In genomic region chr3:159877924-159878323, GRCh38 we compare ENCODE assay signal across 26 cellular contexts. TPM values are rescaled to one million over a fixed set of nuclear protein-coding genes. Genes with fewer than 3 reads are reported as not detected.
DNase-seq lines count a peak whose midpoint lies in the region; ATAC-seq, FAIRE-seq and TF ChIP-seq lines count a peak whose summit lies in the region.
"Had no signal": no experiment of that assay in that cellular context is flagged by ENCODE, and none has a peak within 500 bp of the region (broad histone marks: within the 10 kb centered on the region; RNA-seq: fewer than 3 reads in every experiment).

No MANE protein-coding gene starts in this region.

- no peak for FAIRE-seq in small intestine (lab: Jason Lieb, UNC)
- FAIRE-seq: H1 had no signal

- H3K27ac ChIP-seq in breast epithelium, result peak overlapping the region in 1 of 2 donors; percentile 7
- no peak overlapping the region for H3K27ac ChIP-seq in small intestine (ENCODE audit: low read depth in 1 of 2, low read length in 1 of 2)
- H3K27ac ChIP-seq: 22Rv1, BLaER1, skin epidermis, upper lobe of right lung had no signal

- H3K4me3 ChIP-seq in breast epithelium (no peak overlapping the region), small intestine (ENCODE audit: low read depth in 1 of 2, low read length in 2 of 2) (no peak overlapping the region)
- H3K4me3 ChIP-seq: BLaER1, skin epidermis, upper lobe of right lung had no signal

- H3K4me1 Mint-ChIP-seq in MCF 10A (ENCODE audit: insufficient read depth, unreplicated experiment), result peaks cover 37% of the 10 kb centered on the region
- no peaks in the 10 kb centered on the region for H3K4me1 Mint-ChIP-seq in T-helper 17 cell
- H3K4me1 Mint-ChIP-seq: central memory CD8-positive, alpha-beta T cell; memory B cell; naive thymus-derived CD8-positive, alpha-beta T cell had no signal

- no peak for ATAC-seq in T-helper 17 cell
- ATAC-seq in HG02678 (IDR thresholded peaks at IDR 0.05; ENCODE audit: unreplicated experiment), result no peak
- ATAC-seq: naive thymus-derived CD8-positive, alpha-beta T cell; upper lobe of right lung had no signal

- no peaks in the 10 kb centered on the region for H3K9me3 ChIP-seq in breast epithelium
- no peaks in the 10 kb centered on the region for H3K9me3 ChIP-seq in small intestine (ENCODE audit: control insufficient read depth, low read depth)
- no peaks in the 10 kb centered on the region for H3K9me3 ChIP-seq in T-helper 17 cell (ENCODE audit: control insufficient read depth, low read length, poor library complexity, severe bottlenecking)
- H3K9me3 ChIP-seq: BLaER1, upper lobe of right lung had no signal

- no peak for TF ChIP-seq POLR2A in breast epithelium (IDR thresholded peaks at IDR 0.05)

- WGBS in small intestine, 3 donors, result 71 to 85% (median 82%) methylated on average over 5 of the region's 5 CpGs

- no peaks in the 10 kb centered on the region for H3K9me3 Mint-ChIP-seq in MCF 10A (ENCODE audit: unreplicated experiment)
- H3K9me3 Mint-ChIP-seq: central memory CD8-positive, alpha-beta T cell; memory B cell; naive thymus-derived CD8-positive, alpha-beta T cell had no signal

- H3K27me3 Mint-ChIP-seq in MCF 10A (ENCODE audit: insufficient read depth, unreplicated experiment) (no peaks in the 10 kb centered on the region), T-helper 17 cell (peaks cover 64% of the 10 kb centered on the region)

- peak; percentile 47 for DNase-seq in MCF 10A (ENCODE audit: unreplicated experiment)
- DNase-seq in breast epithelium (ENCODE audit: low spot score in 2 of 2), result no peak
- peak; percentile 51 for DNase-seq in amniotic epithelial cell (ENCODE audit: low read depth)
- peak; percentile 78 for DNase-seq in iris pigment epithelial cell (ENCODE audit: low read depth)
- no peak for DNase-seq in small intestine
- no peak for DNase-seq in T-helper 17 cell
- no peak for DNase-seq in NCI-H524 (lab: John Stamatoyannopoulos, UW)
- DNase-seq: activated CD4-positive, alpha-beta T cell treated with anti-CD3 and anti-CD28 coated beads for 48 hours; activated CD8-positive, alpha-beta memory T cell treated with anti-CD3 and anti-CD28 coated beads, Interleukin-2, amount 50 U/mL, for 4 hours; activated gamma-delta T cell; effector CD8-positive, alpha-beta T cell; GDM1; islet precursor cell; naive thymus-derived CD8-positive, alpha-beta T cell; NCI-H187 treated with DMSO at 0.1 percent for 48 hours; NCI-H446; NK-92 treated with Interleukin-12 subunit alpha and Interleukin-12 subunit beta, amount 100 ng/mL, for 24 hours; stimulated activated CD4-positive, alpha-beta T cell treated with anti-CD3 and anti-CD28 coated beads, Interleukin-4, amount 100 ng/mL, for 24 hours; upper lobe of right lung had no signal

- BruUV-seq in MCF 10A (replicated peaks; lab: Mats Ljungman, UMichigan), result no TSS peak

- H3K27ac Mint-ChIP-seq in MCF 10A (ENCODE audit: low read depth, unreplicated experiment) (no peak overlapping the region), T-helper 17 cell (no peak overlapping the region)
- H3K27ac Mint-ChIP-seq: memory B cell; naive thymus-derived CD8-positive, alpha-beta T cell had no signal

- POLR2A ChIA-PET in MCF 10A (lab: Yijun Ruan, JAX), result interaction anchor here (9.3 kb wide), 1 partner anchor 50 kb away, joined by 101 read pairs; no protein-coding TSS in a partner anchor

- no peaks in the 10 kb centered on the region for H3K4me1 ChIP-seq in breast epithelium
- H3K4me1 ChIP-seq in small intestine (ENCODE audit: control insufficient read depth in 2 of 2, insufficient read depth in 1 of 2, low read depth in 1 of 2, low read length in 1 of 2), result no peaks in the 10 kb centered on the region
- H3K4me1 ChIP-seq: BLaER1 had no signal

- TF ChIP-seq CTCF in MCF 10A (IDR thresholded peaks at IDR 0.05; ENCODE audit: unreplicated experiment), result no peak
- no peak for TF ChIP-seq CTCF in breast epithelium (IDR thresholded peaks at IDR 0.05)

- H3K27me3 ChIP-seq in breast epithelium (no peaks in the 10 kb centered on the region), small intestine (ENCODE audit: control insufficient read depth in 2 of 2, insufficient read depth in 2 of 2, low read length in 2 of 2) (no peaks in the 10 kb centered on the region)
- H3K27me3 ChIP-seq: BLaER1, upper lobe of right lung had no signal

- no peaks in the 10 kb centered on the region for H3K36me3 ChIP-seq in breast epithelium
- no peaks in the 10 kb centered on the region for H3K36me3 ChIP-seq in small intestine (ENCODE audit: control insufficient read depth in 2 of 2, insufficient read depth in 2 of 2, low read length in 2 of 2)
- H3K36me3 ChIP-seq: BLaER1, upper lobe of right lung had no signal

- CTCF ChIA-PET in MCF 10A (lab: Yijun Ruan, JAX), result interaction anchor here (1.4 to 1.5 kb wide), 2 partner anchors 49 to 128 kb away, joined by 6 to 7 read pairs; no protein-coding TSS in a partner anchor

- H3K36me3 Mint-ChIP-seq in MCF 10A (ENCODE audit: insufficient read depth, unreplicated experiment) (peaks cover 5% of the 10 kb centered on the region), T-helper 17 cell (ENCODE audit: low read depth) (peaks cover 2% of the 10 kb centered on the region)
- H3K36me3 Mint-ChIP-seq: memory B cell; naive thymus-derived CD8-positive, alpha-beta T cell had no signal

- no peak overlapping the region for H3K4me3 Mint-ChIP-seq in MCF 10A (ENCODE audit: unreplicated experiment)
- H3K4me3 Mint-ChIP-seq in T-helper 17 cell, result no peak overlapping the region
- H3K4me3 Mint-ChIP-seq: central memory CD8-positive, alpha-beta T cell; memory B cell; naive thymus-derived CD8-positive, alpha-beta T cell had no signal

- intact Hi-C loops in MCF 10A (cut with micrococcal nuclease) (no loop called here), breast epithelium (cut with DNase I; ENCODE audit: low total_unique reads) (no loop called here)

RNA-seq across cellular contexts. Expression of gene SCHIP1, which starts 38.3 kb away (rescaled TPM):
- 1.2 and 5.9 TPM in 2 replicates for total RNA-seq in MCF 10A (2022)
- total RNA-seq in breast epithelium, result 10 to 100 TPM in 1 of 3 donors, 1 to 10 TPM in 2; 1.6 to 14.2 (median 8.8) TPM
- 1 to 10 TPM in 1 of 3 donors, under 1 TPM in 1, not detected in 1; 0.54 to 3.5 TPM for polyA plus RNA-seq in small intestine
- total RNA-seq in T-helper 17 cell, result not detected
- total RNA-seq: naive thymus-derived CD8-positive, alpha-beta T cell had no signal
- polyA plus RNA-seq: naive thymus-derived CD8-positive, alpha-beta T cell had no signal

Comparison
In these comparisons a context has a peak if more than half of its experiments do, and no peak if none do; other contexts are left out.
1. DNase-seq: peak in MCF 10A (single experiment), amniotic epithelial cell (single experiment) and iris pigment epithelial cell (single experiment); none in breast epithelium (0 of 2), small intestine (single experiment), T-helper 17 cell (0 of 3) and NCI-H524 (0 of 2).